1 cellular context compared by ENCODE assay signal in genomic region chr10:79376078-79376628, GRCh38.
A peak's percentile ranks its signal among the peaks of the same experiment; 100 is the strongest.
TF ChIP-seq lines count a peak whose summit lies in the region.

No MANE protein-coding gene starts in this region.

TF ChIP-seq in HepG2, 621 proteins besides CTCF, POLR2A, EP300 and RAD21:
- TF ChIP-seq NKX3-1 (CRISPR knock-in tag; IDR thresholded peaks at IDR 0.05): no peak
- TF ChIP-seq NFATC3 (CRISPR knock-in tag; IDR thresholded peaks at IDR 0.05): no peak
- TF ChIP-seq ZNF629 (CRISPR knock-in tag; conservative IDR thresholded peaks at IDR 0.05): peak; percentile 87
- TF ChIP-seq ZMYM3 (CRISPR knock-in tag; IDR thresholded peaks at IDR 0.05): peak; percentile 38; the same call in 1 of the 2 replicates
- peak; percentile 59; the same call in 1 of the 2 replicates for TF ChIP-seq CHD4 (IDR thresholded peaks at IDR 0.05; ENCODE audit: borderline replicate concordance, low read length)
- no peak for TF ChIP-seq REXO4 (CRISPR knock-in tag; IDR thresholded peaks at IDR 0.05; ENCODE audit: borderline replicate concordance)
- no peak for TF ChIP-seq NFIC (IDR thresholded peaks at IDR 0.05; ENCODE audit: low read length)
